ENCODE assay signal across 1 cellular context in the genomic region with DNA sequence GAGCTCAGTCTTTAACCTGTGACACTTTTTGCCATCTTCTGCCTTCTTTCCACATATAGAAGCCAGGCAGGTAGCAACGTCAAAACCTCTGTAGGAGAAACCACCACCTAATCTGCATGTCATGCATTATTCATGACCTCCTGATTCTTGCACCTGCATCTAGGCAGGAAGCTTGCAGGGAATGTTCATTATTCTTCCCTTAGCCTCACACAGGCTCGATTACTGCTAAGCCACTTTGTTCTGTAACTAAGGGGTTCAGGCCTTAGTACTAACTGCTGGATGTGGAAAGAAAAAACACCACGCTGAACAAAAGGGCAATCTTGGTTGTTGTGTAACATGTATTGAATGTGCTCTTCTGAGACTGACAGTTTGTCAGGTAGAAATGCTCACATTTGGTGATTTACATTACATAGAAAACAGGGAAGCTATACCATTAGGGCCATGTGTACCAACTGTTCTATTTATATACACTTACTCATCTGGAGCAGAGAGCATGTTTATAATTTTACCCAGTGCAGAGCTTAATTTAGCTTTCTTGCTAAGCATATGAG.
TF ChIP-seq lines count a peak whose summit lies in the region.

No MANE protein-coding gene starts in this region.

TF ChIP-seq in GM23338, 12 proteins besides CTCF, POLR2A, EP300 and RAD21 (continued from another document):
- TF ChIP-seq, protein P1, sequence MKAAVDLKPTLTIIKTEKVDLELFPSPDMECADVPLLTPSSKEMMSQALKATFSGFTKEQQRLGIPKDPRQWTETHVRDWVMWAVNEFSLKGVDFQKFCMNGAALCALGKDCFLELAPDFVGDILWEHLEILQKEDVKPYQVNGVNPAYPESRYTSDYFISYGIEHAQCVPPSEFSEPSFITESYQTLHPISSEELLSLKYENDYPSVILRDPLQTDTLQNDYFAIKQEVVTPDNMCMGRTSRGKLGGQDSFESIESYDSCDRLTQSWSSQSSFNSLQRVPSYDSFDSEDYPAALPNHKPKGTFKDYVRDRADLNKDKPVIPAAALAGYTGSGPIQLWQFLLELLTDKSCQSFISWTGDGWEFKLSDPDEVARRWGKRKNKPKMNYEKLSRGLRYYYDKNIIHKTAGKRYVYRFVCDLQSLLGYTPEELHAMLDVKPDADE (IDR thresholded peaks at IDR 0.05) = 0 out of 2 replicates have a peak, but pooled peaks have one; percentile 24
